In genomic region chr5:174419523-174420132, GRCh38 we compare ENCODE assay signal across 8 cellular contexts.
A peak's percentile ranks its signal among the peaks of the same experiment; 100 is the strongest.
DNase-seq lines count a peak whose midpoint lies in the region; ATAC-seq and TF ChIP-seq lines count a peak whose summit lies in the region.

No MANE protein-coding gene starts in this region.

- TF ChIP-seq CTCF in left lung (IDR thresholded peaks at IDR 0.05), result peak; percentile 80 to 85

- H3K27me3 ChIP-seq in left lung, result peaks cover 6 to 48% of the 10 kb centered on the region in 2 donors

- H3K27ac ChIP-seq in left lung, result no peak overlapping the region

- no peaks in the 10 kb centered on the region for H3K9me3 ChIP-seq in left lung

- no peak overlapping the region for H3K4me3 ChIP-seq in left lung

- H3K36me3 ChIP-seq in left lung, result no peaks in the 10 kb centered on the region

- peaks cover 0 to 4% of the 10 kb centered on the region in 2 donors for H3K4me1 ChIP-seq in left lung

- TF ChIP-seq POLR2A in GM18505 (IDR thresholded peaks at IDR 0.05; ENCODE audit: borderline replicate concordance, extremely low read depth, insufficient read depth, insufficient read length), result no peak

- intact Hi-C loops in left lung (cut with DNase I), result loop anchor here in 1 of 2 donors (5.0 kb wide), 1 partner anchor 373 kb away; no protein-coding TSS in a partner anchor

- DNase-seq in 8988T, result peak; percentile 73
- DNase-seq in NCI-H510A treated with DMSO at 0.1 percent for 48 hours (lab: John Stamatoyannopoulos, UW), result peak; percentile 69
- peak; percentile 68 to 71 for DNase-seq in activated CD4-positive, alpha-beta T cell treated with anti-CD3 and anti-CD28 coated beads, Interleukin-2, amount 50 U/mL, for 4 hours
- peak; percentile 55 to 69 for DNase-seq in dermis microvascular lymphatic vessel endothelial cell (ENCODE audit: low read depth in 2 of 2)
- DNase-seq in left lung, result peak; percentile 83 to 92
- DNase-seq in stimulated activated CD4-positive, alpha-beta T cell treated with anti-CD3 and anti-CD28 coated beads, Interleukin-4, amount 100 ng/mL, for 48 hours (ENCODE audit: low read depth in 2 of 2), result peak; percentile 73 to 87

- ATAC-seq in GM18505 (IDR thresholded peaks at IDR 0.05; ENCODE audit: unreplicated experiment) (peak; percentile 80), HG03175 (IDR thresholded peaks at IDR 0.05; ENCODE audit: unreplicated experiment) (peak; percentile 91), left lung (peak; percentile 99)
